In genomic region chr2:135819211-135819610, GRCh38 we compare ENCODE assay signal across 9 cellular contexts. TPM values are rescaled to one million over a fixed set of nuclear protein-coding genes. Genes with fewer than 3 reads are reported as not detected.
DNase-seq lines count a peak whose midpoint lies in the region; ATAC-seq and TF ChIP-seq lines count a peak whose summit lies in the region.
"Had no signal": no experiment of that assay in that cellular context is flagged by ENCODE, and none has a peak within 500 bp of the region (broad histone marks: within the 10 kb centered on the region; RNA-seq: fewer than 3 reads in every experiment).

No MANE protein-coding gene starts in this region.

- H3K9me3 Mint-ChIP-seq in activated T-helper 1 cell treated with anti-CD3 and anti-CD28 coated beads, Interleukin-12 subunit alpha, Interleukin-12 subunit beta, Interleukin-2, Interleukin-4 antibody, amounts not matched to agents 30 ng/mL and 10 ng/mL and 1 ng/mL, durations not matched to agents 14 hours and 24 hours and 36 hours: peaks cover 15% of the 10 kb centered on the region
- peaks cover 13% of the 10 kb centered on the region for H3K9me3 Mint-ChIP-seq in nephron progenitor cell

- no peak overlapping the region for H3K4me3 Mint-ChIP-seq in activated T-helper 1 cell treated with anti-CD3 and anti-CD28 coated beads, Interleukin-12 subunit alpha, Interleukin-12 subunit beta, Interleukin-2, Interleukin-4 antibody, amounts not matched to agents 30 ng/mL and 10 ng/mL and 1 ng/mL, durations not matched to agents 14 hours and 24 hours and 36 hours
- no peak overlapping the region for H3K4me3 Mint-ChIP-seq in nephron progenitor cell

- DNase-seq in EH (ENCODE audit: low read depth) (peak; percentile 56), LNCaP clone FGC (ENCODE audit: low read depth) (no peak), nephron progenitor cell (no peak), SHP77 treated with DMSO at 0.1 percent for 48 hours (lab: John Stamatoyannopoulos, UW) (no peak), NCI-H2029 (lab: John Stamatoyannopoulos, UW) (no peak), cortex of kidney (lab: John Stamatoyannopoulos, UW) (no peak), left lobe of liver (ENCODE audit: low spot score) (no peak)
- peak; percentile 24 for DNase-seq in activated T-helper 1 cell treated with anti-CD3 and anti-CD28 coated beads, Interleukin-12 subunit alpha, Interleukin-12 subunit beta, Interleukin-2, Interleukin-4 antibody, amounts not matched to agents 30 ng/mL and 10 ng/mL and 1 ng/mL, durations not matched to agents 14 hours and 24 hours and 36 hours (ENCODE audit: low spot score)

- TF ChIP-seq CTCF in LNCaP clone FGC (IDR thresholded peaks at IDR 0.05; ENCODE audit: control insufficient read depth, extremely low read depth, insufficient read depth) (peak; percentile 43), nephron progenitor cell (IDR thresholded peaks at IDR 0.05) (peak; percentile 9)

- H3K4me1 Mint-ChIP-seq in activated T-helper 1 cell treated with anti-CD3 and anti-CD28 coated beads, Interleukin-12 subunit alpha, Interleukin-12 subunit beta, Interleukin-2, Interleukin-4 antibody, amounts not matched to agents 30 ng/mL and 10 ng/mL and 1 ng/mL, durations not matched to agents 14 hours and 24 hours and 36 hours (ENCODE audit: low read depth): peaks cover 55% of the 10 kb centered on the region
- no peaks in the 10 kb centered on the region for H3K4me1 Mint-ChIP-seq in nephron progenitor cell

- intact Hi-C loops in activated T-helper 1 cell treated with anti-CD3 and anti-CD28 coated beads, Interleukin-12 subunit alpha, Interleukin-12 subunit beta, Interleukin-2, Interleukin-4 antibody, amounts not matched to agents 30 ng/mL and 10 ng/mL and 1 ng/mL, durations not matched to agents 14 hours and 24 hours and 36 hours (cut with micrococcal nuclease): loop anchor here (5.0 kb wide), 1 partner anchor 313 kb away; no protein-coding TSS in a partner anchor

- H3K27me3 Mint-ChIP-seq in activated T-helper 1 cell treated with anti-CD3 and anti-CD28 coated beads, Interleukin-12 subunit alpha, Interleukin-12 subunit beta, Interleukin-2, Interleukin-4 antibody, amounts not matched to agents 30 ng/mL and 10 ng/mL and 1 ng/mL, durations not matched to agents 14 hours and 24 hours and 36 hours (ENCODE audit: insufficient read depth): no peaks in the 10 kb centered on the region
- peaks cover 10% of the 10 kb centered on the region for H3K27me3 Mint-ChIP-seq in nephron progenitor cell (ENCODE audit: low read depth, poor library complexity)

- peaks cover 22% of the 10 kb centered on the region for H3K36me3 Mint-ChIP-seq in activated T-helper 1 cell treated with anti-CD3 and anti-CD28 coated beads, Interleukin-12 subunit alpha, Interleukin-12 subunit beta, Interleukin-2, Interleukin-4 antibody, amounts not matched to agents 30 ng/mL and 10 ng/mL and 1 ng/mL, durations not matched to agents 14 hours and 24 hours and 36 hours (ENCODE audit: low read depth)
- H3K36me3 Mint-ChIP-seq in nephron progenitor cell (ENCODE audit: low read depth): no peaks in the 10 kb centered on the region

- no peak for ATAC-seq in left lobe of liver

- peak overlapping the region; percentile 30 for H3K27ac Mint-ChIP-seq in activated T-helper 1 cell treated with anti-CD3 and anti-CD28 coated beads, Interleukin-12 subunit alpha, Interleukin-12 subunit beta, Interleukin-2, Interleukin-4 antibody, amounts not matched to agents 30 ng/mL and 10 ng/mL and 1 ng/mL, durations not matched to agents 14 hours and 24 hours and 36 hours
- H3K27ac Mint-ChIP-seq in nephron progenitor cell: no peak overlapping the region

- no peak overlapping the region for H3K4me3 ChIP-seq in LNCaP clone FGC (ENCODE audit: low read depth, low read length)
- H3K4me3 ChIP-seq: thoracic aorta had no signal

RNA-seq across cellular contexts. Expression of gene LCT, which starts 17.8 kb away (rescaled TPM):
- total RNA-seq in activated T-helper 1 cell treated with anti-CD3 and anti-CD28 coated beads, Interleukin-12 subunit alpha, Interleukin-12 subunit beta, Interleukin-2, Interleukin-4 antibody, amounts not matched to agents 30 ng/mL and 10 ng/mL and 1 ng/mL, durations not matched to agents 14 hours and 24 hours and 36 hours: 0.41 and 0.42 TPM in 2 replicates
- not detected for total RNA-seq in left lobe of liver

RNA-seq across cellular contexts. Expression of gene MCM6, which starts 57.0 kb away (rescaled TPM):
- total RNA-seq in activated T-helper 1 cell treated with anti-CD3 and anti-CD28 coated beads, Interleukin-12 subunit alpha, Interleukin-12 subunit beta, Interleukin-2, Interleukin-4 antibody, amounts not matched to agents 30 ng/mL and 10 ng/mL and 1 ng/mL, durations not matched to agents 14 hours and 24 hours and 36 hours: 176 and 177 TPM in 2 replicates
- total RNA-seq in left lobe of liver: 1.9 TPM

Comparison
In these comparisons a context has a peak if more than half of its experiments do, and no peak if none do; other contexts are left out.
1. DNase-seq: peak in EH (single experiment) and activated T-helper 1 cell treated with anti-CD3 and anti-CD28 coated beads, Interleukin-12 subunit alpha, Interleukin-12 subunit beta, Interleukin-2, Interleukin-4 antibody, amounts not matched to agents 30 ng/mL and 10 ng/mL and 1 ng/mL, durations not matched to agents 14 hours and 24 hours and 36 hours (single experiment); none in LNCaP clone FGC (single experiment), nephron progenitor cell (single experiment), SHP77 treated with DMSO at 0.1 percent for 48 hours (single experiment), NCI-H2029 (single experiment), cortex of kidney (single experiment) and left lobe of liver (single experiment).
2. RNA of gene MCM6, which starts 57.0 kb away (total RNA-seq): 176 to 177 TPM in activated T-helper 1 cell treated with anti-CD3 and anti-CD28 coated beads, Interleukin-12 subunit alpha, Interleukin-12 subunit beta, Interleukin-2, Interleukin-4 antibody, amounts not matched to agents 30 ng/mL and 10 ng/mL and 1 ng/mL, durations not matched to agents 14 hours and 24 hours and 36 hours; 1.9 TPM in left lobe of liver (single experiment); every median in the first group is over 10 times any median in the second.